8 cellular contexts compared by ENCODE assay signal in genomic region chr11:43579171-43579918, GRCh38.
DNase-seq lines count a peak whose midpoint lies in the region; ATAC-seq and TF ChIP-seq lines count a peak whose summit lies in the region.

No MANE protein-coding gene starts in this region.

- H3K27ac Mint-ChIP-seq in activated T-helper 17 cell treated with anti-CD3 and anti-CD28 coated beads, Interleukin-2, amount 50 U/mL, for 72 hours, result no peak overlapping the region

- H3K9me3 Mint-ChIP-seq in activated T-helper 17 cell treated with anti-CD3 and anti-CD28 coated beads, Interleukin-2, amount 50 U/mL, for 72 hours, result no peaks in the 10 kb centered on the region

- H3K27me3 Mint-ChIP-seq in activated T-helper 17 cell treated with anti-CD3 and anti-CD28 coated beads, Interleukin-2, amount 50 U/mL, for 72 hours, result peaks cover 72% of the 10 kb centered on the region

- peak overlapping the region; percentile 58 for H3K4me3 ChIP-seq in skeletal muscle cell (ENCODE audit: low read depth, low read length)

- DNase-seq in ACHN (peak; percentile 51), GM13976 (ENCODE audit: low spot score) (peak; percentile 77), NCI-H1930 (lab: John Stamatoyannopoulos, UW) (peak; percentile 10 to 43), left ventricle myocardium superior (peak; percentile 41), skeletal muscle cell (ENCODE audit: low read depth) (no peak), T1000 (lab: John Stamatoyannopoulos, UW) (no peak)

- ATAC-seq in activated T-helper 17 cell treated with anti-CD3 and anti-CD28 coated beads, Interleukin-2, amount 50 U/mL, for 72 hours (replicated peaks), result peak; percentile 53
- ATAC-seq in left ventricle myocardium superior (peak; percentile 26), HG03097 (IDR thresholded peaks at IDR 0.05; ENCODE audit: low FRiP score, unreplicated experiment) (no peak)

- peaks cover 16% of the 10 kb centered on the region for H3K36me3 Mint-ChIP-seq in activated T-helper 17 cell treated with anti-CD3 and anti-CD28 coated beads, Interleukin-2, amount 50 U/mL, for 72 hours (ENCODE audit: low read depth)

- in situ Hi-C loops in ACHN (cut with HindIII; ENCODE audit: low pct_ligation_motif_present, low pct_unique_long_range_greater_than_20kb, low sequenced_read_pairs), result no loop called here
- in situ Hi-C loops in GM13976 (cut with MboI; ENCODE audit: low sequenced_read_pairs, unreplicated experiment), result loop anchor here (10.0 kb wide), 1 partner anchor 275 kb away; no protein-coding TSS in a partner anchor

- peaks cover 26% of the 10 kb centered on the region for H3K4me1 Mint-ChIP-seq in activated T-helper 17 cell treated with anti-CD3 and anti-CD28 coated beads, Interleukin-2, amount 50 U/mL, for 72 hours

- TF ChIP-seq CTCF in GM13976 (IDR thresholded peaks at IDR 0.05; ENCODE audit: borderline replicate concordance, control extremely low read depth, extremely low read depth, insufficient read depth, missing control alignments), result peak; percentile 55

- H3K4me3 Mint-ChIP-seq in activated T-helper 17 cell treated with anti-CD3 and anti-CD28 coated beads, Interleukin-2, amount 50 U/mL, for 72 hours, result peak overlapping the region; percentile 74

- intact Hi-C loops in left ventricle myocardium superior (cut with micrococcal nuclease), result no loop called here

Comparison
In these comparisons a context has a peak if more than half of its experiments do, and no peak if none do; other contexts are left out.
1. DNase-seq: peak in ACHN (single experiment), GM13976 (single experiment), NCI-H1930 (2 of 2) and left ventricle myocardium superior (single experiment); none in skeletal muscle cell (single experiment) and T1000 (single experiment).